Comparison of ENCODE assay signal across 8 cellular contexts in the genomic region with DNA sequence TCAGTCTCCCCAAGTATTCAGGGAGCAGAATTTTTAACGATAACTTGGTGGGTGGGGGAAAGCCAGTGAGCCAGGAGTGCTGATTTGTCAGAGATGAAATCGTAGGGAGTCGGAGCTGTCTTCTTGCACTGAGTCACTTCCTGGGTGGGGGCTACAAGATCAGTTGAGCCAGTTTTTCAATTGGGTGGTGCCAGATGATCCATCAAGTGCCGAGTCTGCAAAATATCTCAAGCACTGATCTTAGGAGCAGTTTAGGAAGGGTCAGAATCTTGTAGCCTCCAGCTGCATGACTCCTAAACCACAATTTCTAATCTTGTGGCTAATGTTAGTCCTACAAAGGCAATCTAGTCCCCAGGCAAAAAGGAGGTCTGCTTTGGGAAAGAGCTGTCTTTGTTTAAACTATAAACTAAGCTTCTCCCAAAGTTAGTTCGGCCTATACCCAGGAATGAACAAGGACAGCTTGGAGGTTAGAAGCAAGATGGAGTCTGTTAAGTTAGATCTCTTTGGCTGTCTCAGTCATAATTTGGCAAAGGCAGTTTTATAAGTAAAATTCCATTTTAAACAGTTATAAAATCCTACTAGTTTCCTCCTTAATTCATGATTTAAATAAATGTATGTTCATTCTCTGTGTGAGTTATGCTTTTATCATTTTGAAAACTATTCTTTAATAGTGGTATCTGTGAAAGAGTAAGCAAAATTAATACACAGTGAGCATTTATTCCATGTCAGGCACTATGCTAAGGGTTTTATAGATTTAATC. TPM values are rescaled to one million over a fixed set of nuclear protein-coding genes. Genes with fewer than 3 reads are reported as not detected.
DNase-seq lines count a peak whose midpoint lies in the region; TF ChIP-seq lines count a peak whose summit lies in the region.

No MANE protein-coding gene starts in this region.

- H3K18ac ChIP-seq in neuronal stem cell (ENCODE audit: low read length) = no peak overlapping the region

- H3K4ac ChIP-seq in neuronal stem cell (ENCODE audit: low read length) = no peak overlapping the region

- no peak overlapping the region for H2BK15ac ChIP-seq in neuronal stem cell (ENCODE audit: low read length)

- peaks cover 6% of the 10 kb centered on the region for H3K36me3 Mint-ChIP-seq in activated T-helper 1 cell treated with anti-CD3 and anti-CD28 coated beads, Interleukin-12 subunit alpha, Interleukin-12 subunit beta, Interleukin-2, Interleukin-4 antibody, amounts not matched to agents 30 ng/mL and 10 ng/mL and 1 ng/mL, durations not matched to agents 14 hours and 24 hours and 36 hours (ENCODE audit: low read depth)

- H3K27me3 ChIP-seq in AG04450 (ENCODE audit: control insufficient read depth, insufficient read depth, low read length) (no peaks in the 10 kb centered on the region), neuronal stem cell (ENCODE audit: control insufficient read depth in 3 of 3, insufficient read depth in 3 of 3, low read depth in 1 of 3, low read length in 3 of 3) (no peaks in the 10 kb centered on the region)

- H3K9me3 Mint-ChIP-seq in activated T-helper 1 cell treated with anti-CD3 and anti-CD28 coated beads, Interleukin-12 subunit alpha, Interleukin-12 subunit beta, Interleukin-2, Interleukin-4 antibody, amounts not matched to agents 30 ng/mL and 10 ng/mL and 1 ng/mL, durations not matched to agents 14 hours and 24 hours and 36 hours = no peaks in the 10 kb centered on the region

- H3K27ac ChIP-seq in AG04450 (ENCODE audit: low read depth, low read length) = no peak overlapping the region
- H3K27ac ChIP-seq in neuronal stem cell (replicated peaks; ENCODE audit: low read length) = no peak overlapping the region

- H2BK5ac ChIP-seq in neuronal stem cell (ENCODE audit: low read length) = no peak overlapping the region

- H2BK120ac ChIP-seq in neuronal stem cell (ENCODE audit: low read depth, low read length) = no peak overlapping the region

- intact Hi-C loops in activated T-helper 1 cell treated with anti-CD3 and anti-CD28 coated beads, Interleukin-12 subunit alpha, Interleukin-12 subunit beta, Interleukin-2, Interleukin-4 antibody, amounts not matched to agents 30 ng/mL and 10 ng/mL and 1 ng/mL, durations not matched to agents 14 hours and 24 hours and 36 hours (cut with micrococcal nuclease) = loop anchor here (1.0 to 2.0 kb wide), 2 partner anchors 52 to 169 kb away; partner anchors contain the start of genes LRIG2 and SLC16A1

- H4K91ac ChIP-seq in neuronal stem cell (ENCODE audit: low read depth, low read length, poor library complexity) = no peak overlapping the region

- H4K8ac ChIP-seq in neuronal stem cell (ENCODE audit: low read depth, low read length) = no peak overlapping the region

- no peak overlapping the region for H3K4me2 ChIP-seq in neuronal stem cell (ENCODE audit: insufficient read depth, low read length, poor library complexity, severe bottlenecking)

- H3K36me3 ChIP-seq in neuronal stem cell (replicated peaks in 1 of 2; ENCODE audit: control insufficient read depth in 2 of 2, insufficient read depth in 2 of 2, low read length in 2 of 2) = peaks cover 4 to 29% of the 10 kb centered on the region in 2 donors

- H3K4me3 ChIP-seq in AG04450 (ENCODE audit: low read depth, low read length) (no peak overlapping the region), neuronal stem cell (ENCODE audit: low read length in 2 of 2) (no peak overlapping the region)

- H3K4me1 Mint-ChIP-seq in activated T-helper 1 cell treated with anti-CD3 and anti-CD28 coated beads, Interleukin-12 subunit alpha, Interleukin-12 subunit beta, Interleukin-2, Interleukin-4 antibody, amounts not matched to agents 30 ng/mL and 10 ng/mL and 1 ng/mL, durations not matched to agents 14 hours and 24 hours and 36 hours (ENCODE audit: low read depth) = peaks cover 32% of the 10 kb centered on the region

- no peak for TF ChIP-seq CTCF in AG04450 (IDR thresholded peaks at IDR 0.05; ENCODE audit: low read depth, low read length)

- no peaks in the 10 kb centered on the region for H3K79me1 ChIP-seq in neuronal stem cell (ENCODE audit: low read depth, low read length)

- no peak overlapping the region for H3K14ac ChIP-seq in neuronal stem cell (ENCODE audit: low read length)

- POLR2A ChIA-PET in AG04450 (lab: Yijun Ruan, JAX) = interaction anchor here (0.7 to 0.8 kb wide), 2 partner anchors 16 to 52 kb away, joined by 5 to 7 read pairs; partner anchors contain the start of gene SLC16A1

- H2BK12ac ChIP-seq in neuronal stem cell (ENCODE audit: low read length) = no peak overlapping the region

- peak overlapping the region; percentile 73 for H3K27ac Mint-ChIP-seq in activated T-helper 1 cell treated with anti-CD3 and anti-CD28 coated beads, Interleukin-12 subunit alpha, Interleukin-12 subunit beta, Interleukin-2, Interleukin-4 antibody, amounts not matched to agents 30 ng/mL and 10 ng/mL and 1 ng/mL, durations not matched to agents 14 hours and 24 hours and 36 hours

- no peak overlapping the region for H3K9ac ChIP-seq in neuronal stem cell (ENCODE audit: low read depth, low read length, poor library complexity)

- no peak overlapping the region for H3K23ac ChIP-seq in neuronal stem cell (ENCODE audit: low read depth, low read length, poor library complexity)

- H3K4me1 ChIP-seq in neuronal stem cell (ENCODE audit: control insufficient read depth in 2 of 2, insufficient read depth in 1 of 2, low read depth in 1 of 2, low read length in 2 of 2) = no peaks in the 10 kb centered on the region

- peak overlapping the region; percentile 2 for H3K4me3 Mint-ChIP-seq in activated T-helper 1 cell treated with anti-CD3 and anti-CD28 coated beads, Interleukin-12 subunit alpha, Interleukin-12 subunit beta, Interleukin-2, Interleukin-4 antibody, amounts not matched to agents 30 ng/mL and 10 ng/mL and 1 ng/mL, durations not matched to agents 14 hours and 24 hours and 36 hours

- CTCF ChIA-PET in AG04450 (lab: Charles Lee) = interaction anchor here (2.2 kb wide), 1 partner anchor 169 kb away, joined by 11 read pairs; the partner anchor contains the start of gene LRIG2

- H2AFZ ChIP-seq in neuronal stem cell (ENCODE audit: low read length) = no peak overlapping the region

- H3K9me3 ChIP-seq in AG04450 (ENCODE audit: control insufficient read depth, insufficient read depth, low read length) (no peaks in the 10 kb centered on the region), neuronal stem cell (replicated peaks in 1 of 2; ENCODE audit: control insufficient read depth in 2 of 2, insufficient read depth in 1 of 2, low read depth in 1 of 2, low read length in 2 of 2) (peaks cover 3 to 7% of the 10 kb centered on the region in 2 donors)

- H2AK5ac ChIP-seq in neuronal stem cell (ENCODE audit: low read depth, low read length) = no peak overlapping the region

- WGBS in neuronal stem cell (ENCODE audit: extremely low coverage in 2 of 2, insufficient read length in 2 of 2, insufficient replicate concordance in 1 of 2), 2 donors = no CpG with 5 or more reads among the region's 5 CpGs

- H3K27me3 Mint-ChIP-seq in activated T-helper 1 cell treated with anti-CD3 and anti-CD28 coated beads, Interleukin-12 subunit alpha, Interleukin-12 subunit beta, Interleukin-2, Interleukin-4 antibody, amounts not matched to agents 30 ng/mL and 10 ng/mL and 1 ng/mL, durations not matched to agents 14 hours and 24 hours and 36 hours (ENCODE audit: insufficient read depth) = peaks cover 2% of the 10 kb centered on the region

- DNase-seq in AG04450 (ENCODE audit: low read depth, low spot score) (peak; percentile 58), M059J (ENCODE audit: low read depth) (peak; percentile 96), myocyte (ENCODE audit: low read depth) (peak; percentile 37), NOMO-1 treated with dmso at 0.1 percent for 144 hours (lab: John Stamatoyannopoulos, UW; ENCODE audit: unreplicated experiment) (no peak), NCI-H1436 (lab: John Stamatoyannopoulos, UW) (no peak), neuronal stem cell (ENCODE audit: low spot score) (no peak), medulla oblongata (ENCODE audit: extremely low spot score) (no peak)
- DNase-seq in activated T-helper 1 cell treated with anti-CD3 and anti-CD28 coated beads, Interleukin-12 subunit alpha, Interleukin-12 subunit beta, Interleukin-2, Interleukin-4 antibody, amounts not matched to agents 30 ng/mL and 10 ng/mL and 1 ng/mL, durations not matched to agents 14 hours and 24 hours and 36 hours (ENCODE audit: low spot score) = peak; percentile 36

RNA-seq across cellular contexts. Expression of gene SLC16A1, which starts 51.7 kb away (rescaled TPM):
- polyA plus RNA-seq in AG04450 (2011; rRNA removed) = 62.1 and 78.7 TPM in 2 replicates
- polyA minus RNA-seq in AG04450 (2011; rRNA and poly(A)+ RNA removed) = 116 and 136 TPM in 2 replicates
- 81.5 and 116 TPM in 2 replicates for total RNA-seq in M059J (2014; rRNA removed; shearing (Covaris generic))
- total RNA-seq in activated T-helper 1 cell treated with anti-CD3 and anti-CD28 coated beads, Interleukin-12 subunit alpha, Interleukin-12 subunit beta, Interleukin-2, Interleukin-4 antibody, amounts not matched to agents 30 ng/mL and 10 ng/mL and 1 ng/mL, durations not matched to agents 14 hours and 24 hours and 36 hours = 73.6 and 77.4 TPM in 2 replicates
- total RNA-seq in myocyte = 74.7 and 117 TPM in 2 replicates
- 42.3 TPM for polyA plus RNA-seq in myocyte (2012)
- polyA plus RNA-seq in neuronal stem cell (2013, experiment 1 of 2) = 78.4 TPM
- 80.4 TPM for polyA plus RNA-seq in neuronal stem cell (2013, experiment 2 of 2)

Comparison
In these comparisons a context has a peak if more than half of its experiments do, and no peak if none do; other contexts are left out.
1. DNase-seq: peak in AG04450 (single experiment), M059J (single experiment), activated T-helper 1 cell treated with anti-CD3 and anti-CD28 coated beads, Interleukin-12 subunit alpha, Interleukin-12 subunit beta, Interleukin-2, Interleukin-4 antibody, amounts not matched to agents 30 ng/mL and 10 ng/mL and 1 ng/mL, durations not matched to agents 14 hours and 24 hours and 36 hours (single experiment) and myocyte (single experiment); none in NOMO-1 treated with dmso at 0.1 percent for 144 hours (single experiment), NCI-H1436 (single experiment), neuronal stem cell (single experiment) and medulla oblongata (single experiment).